ENCODE assay signal across 8 cellular contexts in the genomic region with DNA sequence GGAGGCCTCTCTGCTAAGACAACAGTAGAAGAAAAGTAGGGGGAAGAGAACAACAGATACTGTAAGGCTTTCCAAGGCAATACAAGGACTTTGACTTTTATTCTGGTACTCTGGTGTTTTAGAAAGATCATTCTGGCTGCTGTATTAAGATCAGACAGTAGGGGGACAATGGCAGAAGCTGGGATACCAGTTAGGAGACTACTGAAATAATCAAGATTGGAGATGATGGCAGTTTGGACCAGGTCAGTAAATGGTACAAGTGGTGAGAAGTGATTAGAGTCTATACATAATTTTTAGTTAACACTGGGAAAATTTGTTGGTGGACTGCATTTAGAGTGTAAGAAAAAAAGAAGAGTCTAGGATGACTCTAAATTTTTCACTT.
DNase-seq lines count a peak whose midpoint lies in the region; ATAC-seq, FAIRE-seq and TF ChIP-seq lines count a peak whose summit lies in the region.

No MANE protein-coding gene starts in this region.

- DNase-seq in germinal center (ENCODE audit: low spot score) (peak; percentile 21), urothelium cell line (ENCODE audit: low spot score) (peak; percentile 14), NCI-H1105 (lab: John Stamatoyannopoulos, UW) (no peak), NCI-H1436 treated with DMSO at 0.1 percent for 48 hours (lab: John Stamatoyannopoulos, UW) (no peak)

- peak; percentile 72 for ATAC-seq in HG02973 (IDR thresholded peaks at IDR 0.05; ENCODE audit: unreplicated experiment)
- peak; percentile 71 for ATAC-seq in SK-N-SH treated with all-trans-retinoic acid at 6 μM for 48 hours
- no peak for ATAC-seq in GM18520 (IDR thresholded peaks at IDR 0.05; ENCODE audit: unreplicated experiment)

- FAIRE-seq in G401.6 (lab: Jason Lieb, UNC) (peak; percentile 51), urothelium cell line (lab: Jason Lieb, UNC) (no peak)

TF ChIP-seq in SK-N-SH treated with all-trans-retinoic acid at 6 μM for 48 hours, 23 proteins besides CTCF, POLR2A, EP300 and RAD21:
- TF ChIP-seq, protein P1, sequence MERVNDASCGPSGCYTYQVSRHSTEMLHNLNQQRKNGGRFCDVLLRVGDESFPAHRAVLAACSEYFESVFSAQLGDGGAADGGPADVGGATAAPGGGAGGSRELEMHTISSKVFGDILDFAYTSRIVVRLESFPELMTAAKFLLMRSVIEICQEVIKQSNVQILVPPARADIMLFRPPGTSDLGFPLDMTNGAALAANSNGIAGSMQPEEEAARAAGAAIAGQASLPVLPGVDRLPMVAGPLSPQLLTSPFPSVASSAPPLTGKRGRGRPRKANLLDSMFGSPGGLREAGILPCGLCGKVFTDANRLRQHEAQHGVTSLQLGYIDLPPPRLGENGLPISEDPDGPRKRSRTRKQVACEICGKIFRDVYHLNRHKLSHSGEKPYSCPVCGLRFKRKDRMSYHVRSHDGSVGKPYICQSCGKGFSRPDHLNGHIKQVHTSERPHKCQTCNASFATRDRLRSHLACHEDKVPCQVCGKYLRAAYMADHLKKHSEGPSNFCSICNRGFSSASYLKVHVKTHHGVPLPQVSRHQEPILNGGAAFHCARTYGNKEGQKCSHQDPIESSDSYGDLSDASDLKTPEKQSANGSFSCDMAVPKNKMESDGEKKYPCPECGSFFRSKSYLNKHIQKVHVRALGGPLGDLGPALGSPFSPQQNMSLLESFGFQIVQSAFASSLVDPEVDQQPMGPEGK (CRISPR knock-in tag; IDR thresholded peaks at IDR 0.05; ENCODE audit: borderline replicate concordance): no peak
- no peak for TF ChIP-seq ZNF565 (CRISPR knock-in tag; conservative IDR thresholded peaks at IDR 0.05; ENCODE audit: low read depth)
- no peak for TF ChIP-seq PPARA (CRISPR knock-in tag; IDR thresholded peaks at IDR 0.05; ENCODE audit: borderline replicate concordance)
- no peak for TF ChIP-seq SNAI2 (CRISPR knock-in tag; IDR thresholded peaks at IDR 0.05)
- TF ChIP-seq TCF4 (CRISPR knock-in tag; IDR thresholded peaks at IDR 0.05; ENCODE audit: borderline replicate concordance): no peak
- TF ChIP-seq, protein P2, sequence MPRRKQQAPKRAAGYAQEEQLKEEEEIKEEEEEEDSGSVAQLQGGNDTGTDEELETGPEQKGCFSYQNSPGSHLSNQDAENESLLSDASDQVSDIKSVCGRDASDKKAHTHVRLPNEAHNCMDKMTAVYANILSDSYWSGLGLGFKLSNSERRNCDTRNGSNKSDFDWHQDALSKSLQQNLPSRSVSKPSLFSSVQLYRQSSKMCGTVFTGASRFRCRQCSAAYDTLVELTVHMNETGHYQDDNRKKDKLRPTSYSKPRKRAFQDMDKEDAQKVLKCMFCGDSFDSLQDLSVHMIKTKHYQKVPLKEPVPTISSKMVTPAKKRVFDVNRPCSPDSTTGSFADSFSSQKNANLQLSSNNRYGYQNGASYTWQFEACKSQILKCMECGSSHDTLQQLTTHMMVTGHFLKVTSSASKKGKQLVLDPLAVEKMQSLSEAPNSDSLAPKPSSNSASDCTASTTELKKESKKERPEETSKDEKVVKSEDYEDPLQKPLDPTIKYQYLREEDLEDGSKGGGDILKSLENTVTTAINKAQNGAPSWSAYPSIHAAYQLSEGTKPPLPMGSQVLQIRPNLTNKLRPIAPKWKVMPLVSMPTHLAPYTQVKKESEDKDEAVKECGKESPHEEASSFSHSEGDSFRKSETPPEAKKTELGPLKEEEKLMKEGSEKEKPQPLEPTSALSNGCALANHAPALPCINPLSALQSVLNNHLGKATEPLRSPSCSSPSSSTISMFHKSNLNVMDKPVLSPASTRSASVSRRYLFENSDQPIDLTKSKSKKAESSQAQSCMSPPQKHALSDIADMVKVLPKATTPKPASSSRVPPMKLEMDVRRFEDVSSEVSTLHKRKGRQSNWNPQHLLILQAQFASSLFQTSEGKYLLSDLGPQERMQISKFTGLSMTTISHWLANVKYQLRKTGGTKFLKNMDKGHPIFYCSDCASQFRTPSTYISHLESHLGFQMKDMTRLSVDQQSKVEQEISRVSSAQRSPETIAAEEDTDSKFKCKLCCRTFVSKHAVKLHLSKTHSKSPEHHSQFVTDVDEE (CRISPR knock-in tag; IDR thresholded peaks at IDR 0.05): no peak
TF ChIP-seq in SK-N-SH treated with all-trans-retinoic acid at 6 μM for 48 hours: peak in this region for 0.

Comparison
In these comparisons a context has a peak if more than half of its experiments do, and no peak if none do; other contexts are left out.
1. DNase-seq: peak in germinal center (single experiment) and urothelium cell line (single experiment); none in NCI-H1105 (single experiment) and NCI-H1436 treated with DMSO at 0.1 percent for 48 hours (single experiment).